ENCODE assay signal across 12 cellular contexts in genomic region chr1:66354311-66354922, GRCh38.
DNase-seq lines count a peak whose midpoint lies in the region; ATAC-seq and TF ChIP-seq lines count a peak whose summit lies in the region.
"Had no signal": no experiment of that assay in that cellular context is flagged by ENCODE, and none has a peak within 500 bp of the region (broad histone marks: within the 10 kb centered on the region; RNA-seq: fewer than 3 reads in every experiment).

No MANE protein-coding gene starts in this region.

- no peak for DNase-seq in CD4-positive, alpha-beta memory T cell
- DNase-seq in NCI-H2227 treated with DMSO at 0.1 percent for 48 hours (lab: John Stamatoyannopoulos, UW) (peak; percentile 74), endodermal cell (peak; percentile 67), mucosa of gallbladder (ENCODE audit: low spot score) (no peak), ovary (no peak), posterior cingulate gyrus (no peak)
- DNase-seq in naive thymus-derived CD8-positive, alpha-beta T cell = no peak
- DNase-seq: DND-41, erythroblast, NCI-H1092 treated with DMSO at 0.1 percent for 48 hours, SW 1271 had no signal

- no peaks in the 10 kb centered on the region for H3K27me3 ChIP-seq in CD4-positive, alpha-beta memory T cell (ENCODE audit: insufficient read depth, low read length)
- H3K27me3 ChIP-seq in endodermal cell (ENCODE audit: control insufficient read depth, insufficient read depth, low read length, poor library complexity, severe bottlenecking) = no peaks in the 10 kb centered on the region
- H3K27me3 ChIP-seq in ovary = no peaks in the 10 kb centered on the region

- TF ChIP-seq CTCF in endodermal cell (conservative IDR thresholded peaks at IDR 0.05) (no peak), ovary (IDR thresholded peaks at IDR 0.05) (no peak)

- no peak for ATAC-seq in naive thymus-derived CD8-positive, alpha-beta T cell
- ATAC-seq in GM21390 (IDR thresholded peaks at IDR 0.05; ENCODE audit: unreplicated experiment) = no peak

- peaks cover 6% of the 10 kb centered on the region for H3K36me3 ChIP-seq in CD4-positive, alpha-beta memory T cell (ENCODE audit: insufficient read depth, low read length)
- H3K36me3 ChIP-seq in endodermal cell (ENCODE audit: control insufficient read depth, insufficient read depth, low read length) (no peaks in the 10 kb centered on the region), ovary (no peaks in the 10 kb centered on the region)

- peaks cover 78 to 99% (median 93%) of the 10 kb centered on the region in 4 donors for H3K4me1 Mint-ChIP-seq in CD4-positive, alpha-beta memory T cell
- peaks cover 88% of the 10 kb centered on the region for H3K4me1 Mint-ChIP-seq in endodermal cell
- peaks cover 46 to 96% (median 91%) of the 10 kb centered on the region in 4 donors for H3K4me1 Mint-ChIP-seq in naive thymus-derived CD8-positive, alpha-beta T cell

- intact Hi-C loops in CD4-positive, alpha-beta memory T cell (cut with micrococcal nuclease) = loop anchor here (5.0 kb wide), 1 partner anchor 93 kb away; no protein-coding TSS in a partner anchor
- intact Hi-C loops in ovary (cut with DNase I) = no loop called here
- intact Hi-C loops in posterior cingulate gyrus (cut with DNase I) = no loop called here

- no peak overlapping the region for H3K4me3 ChIP-seq in CD4-positive, alpha-beta memory T cell (ENCODE audit: low read length in 2 of 2)
- H3K4me3 ChIP-seq in endodermal cell (ENCODE audit: low read length) (peak overlapping the region; percentile 61), ovary (no peak overlapping the region)

- H3K4me1 ChIP-seq in CD4-positive, alpha-beta memory T cell (ENCODE audit: insufficient read depth, low read length) = peaks cover 100% of the 10 kb centered on the region
- H3K4me1 ChIP-seq in endodermal cell (ENCODE audit: control insufficient read depth, insufficient read depth, low read length) (peaks cover 43% of the 10 kb centered on the region), ovary (ENCODE audit: insufficient read depth) (no peaks in the 10 kb centered on the region)

- no peak for TF ChIP-seq EP300 in ovary (IDR thresholded peaks at IDR 0.05)

- H3K4me3 Mint-ChIP-seq in CD4-positive, alpha-beta memory T cell = peak overlapping the region in 4 of 8 donors; percentile 12 to 59 (median 38)
- peak overlapping the region; percentile 59 for H3K4me3 Mint-ChIP-seq in endodermal cell
- peak overlapping the region in 6 of 10 donors; percentile 4 to 41 (median 20) for H3K4me3 Mint-ChIP-seq in naive thymus-derived CD8-positive, alpha-beta T cell

- H3K27ac Mint-ChIP-seq in CD4-positive, alpha-beta memory T cell = peak overlapping the region in 5 of 7 donors; percentile 5 to 78 (median 61)
- peak overlapping the region; percentile 98 for H3K27ac Mint-ChIP-seq in endodermal cell
- H3K27ac Mint-ChIP-seq in naive thymus-derived CD8-positive, alpha-beta T cell = peak overlapping the region in 7 of 10 donors; percentile 15 to 81 (median 34)

- H3K9ac ChIP-seq in endodermal cell (ENCODE audit: extremely low read depth, low read length, poor library complexity, severe bottlenecking) = peak overlapping the region; percentile 55

- H3K9me3 Mint-ChIP-seq in CD4-positive, alpha-beta memory T cell = peaks cover 0 to 3% (median 0%) of the 10 kb centered on the region in 8 donors
- H3K9me3 Mint-ChIP-seq in endodermal cell = no peaks in the 10 kb centered on the region
- H3K9me3 Mint-ChIP-seq in naive thymus-derived CD8-positive, alpha-beta T cell = no peaks in the 10 kb centered on the region

- no peak for TF ChIP-seq POLR2A in ovary (IDR thresholded peaks at IDR 0.05)

- no peaks in the 10 kb centered on the region for H3K9me3 ChIP-seq in CD4-positive, alpha-beta memory T cell (ENCODE audit: control insufficient read depth in 1 of 2, low read length in 2 of 2)
- no peaks in the 10 kb centered on the region for H3K9me3 ChIP-seq in endodermal cell (ENCODE audit: control insufficient read depth, low read length)
- no peaks in the 10 kb centered on the region for H3K9me3 ChIP-seq in ovary

- 13 to 15% methylated on average over 4 of the region's 4 CpGs for WGBS in endodermal cell (ENCODE audit: insufficient coverage in 1 of 2, insufficient read length in 1 of 2), 2 experiments
- 29 to 41% (median 33%) methylated on average over 4 of the region's 4 CpGs for WGBS in ovary, 3 donors

- CTCF ChIA-PET in CD4-positive, alpha-beta memory T cell (lab: Charles Lee; ENCODE audit: partially characterized antibody) = interaction anchor here (13.5 kb wide), 1 partner anchor 19 kb away, joined by 140 read pairs; no protein-coding TSS in a partner anchor

- no peaks in the 10 kb centered on the region for H3K27me3 Mint-ChIP-seq in CD4-positive, alpha-beta memory T cell
- H3K27me3 Mint-ChIP-seq in endodermal cell (ENCODE audit: insufficient read depth) = no peaks in the 10 kb centered on the region
- H3K27me3 Mint-ChIP-seq in naive thymus-derived CD8-positive, alpha-beta T cell = no peaks in the 10 kb centered on the region

- H3K27ac ChIP-seq in CD4-positive, alpha-beta memory T cell (ENCODE audit: low read depth, low read length) = no peak overlapping the region
- peak overlapping the region; percentile 93 for H3K27ac ChIP-seq in endodermal cell (ENCODE audit: low read depth, low read length)
- H3K27ac ChIP-seq in ovary = no peak overlapping the region

- H3K36me3 Mint-ChIP-seq in CD4-positive, alpha-beta memory T cell = peaks cover 32 to 55% of the 10 kb centered on the region in 2 donors
- peaks cover 2% of the 10 kb centered on the region for H3K36me3 Mint-ChIP-seq in endodermal cell (ENCODE audit: low read depth)
- peaks cover 5 to 44% (median 26%) of the 10 kb centered on the region in 3 donors for H3K36me3 Mint-ChIP-seq in naive thymus-derived CD8-positive, alpha-beta T cell

- POLR2A ChIA-PET in CD4-positive, alpha-beta memory T cell (lab: Charles Lee; ENCODE audit: partially characterized antibody) = interaction anchor here (0.9 to 22.9 kb wide), 5 partner anchors 9 to 92 kb away, joined by 3 to 471 read pairs (median 5); no protein-coding TSS in a partner anchor
- POLR2A ChIA-PET in naive thymus-derived CD8-positive, alpha-beta T cell (lab: Charles Lee) = interaction anchor here (0.7 kb wide), 1 partner anchor 9 kb away, joined by 3 read pairs; no protein-coding TSS in a partner anchor

Comparison
In these comparisons a context has a peak if more than half of its experiments do, and no peak if none do; other contexts are left out.
1. DNase-seq: peak in NCI-H2227 treated with DMSO at 0.1 percent for 48 hours (single experiment) and endodermal cell (single experiment); none in CD4-positive, alpha-beta memory T cell (0 of 5), naive thymus-derived CD8-positive, alpha-beta T cell (0 of 10), mucosa of gallbladder (single experiment), ovary (0 of 5) and posterior cingulate gyrus (0 of 10).
2. H3K27ac Mint-ChIP-seq: peak in every context shown above with its lines; median percentile 98 in endodermal cell; 61 in CD4-positive, alpha-beta memory T cell; 34 in naive thymus-derived CD8-positive, alpha-beta T cell.